Comparison of ENCODE assay signal across 2 cellular contexts in the genomic region with DNA sequence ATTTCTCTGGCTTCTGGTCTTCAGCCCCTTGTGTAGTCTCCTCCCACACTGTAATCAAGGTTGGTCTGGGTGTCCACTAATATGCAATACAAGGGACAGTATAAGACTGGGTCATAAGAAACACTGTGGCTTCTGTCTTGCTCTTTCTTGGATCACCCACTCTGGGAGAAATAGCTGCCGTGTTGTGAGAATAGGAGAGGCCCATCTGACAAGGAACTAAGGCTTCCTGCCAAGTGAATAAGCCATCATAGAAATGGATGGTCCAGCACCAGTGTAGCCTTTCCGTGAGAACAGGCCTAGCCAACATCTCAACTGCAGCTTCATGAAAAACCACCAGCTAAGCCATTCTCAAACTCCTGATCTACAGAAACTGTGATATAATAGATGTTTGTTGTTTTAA.
TF ChIP-seq lines count a peak whose summit lies in the region.

No MANE protein-coding gene starts in this region.

TF ChIP-seq in IMR-90, 13 proteins besides CTCF, POLR2A, EP300 and RAD21:
- no peak for TF ChIP-seq NFE2L2 (IDR thresholded peaks at IDR 0.05; ENCODE audit: low read depth, low read length)
- no peak for TF ChIP-seq FOS (IDR thresholded peaks at IDR 0.05; ENCODE audit: low read depth, low read length)
- TF ChIP-seq MAZ (IDR thresholded peaks at IDR 0.05; ENCODE audit: borderline replicate concordance, low read depth, low read length) = no peak
- TF ChIP-seq, protein P1, sequence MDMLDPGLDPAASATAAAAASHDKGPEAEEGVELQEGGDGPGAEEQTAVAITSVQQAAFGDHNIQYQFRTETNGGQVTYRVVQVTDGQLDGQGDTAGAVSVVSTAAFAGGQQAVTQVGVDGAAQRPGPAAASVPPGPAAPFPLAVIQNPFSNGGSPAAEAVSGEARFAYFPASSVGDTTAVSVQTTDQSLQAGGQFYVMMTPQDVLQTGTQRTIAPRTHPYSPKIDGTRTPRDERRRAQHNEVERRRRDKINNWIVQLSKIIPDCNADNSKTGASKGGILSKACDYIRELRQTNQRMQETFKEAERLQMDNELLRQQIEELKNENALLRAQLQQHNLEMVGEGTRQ (IDR thresholded peaks at IDR 0.05; ENCODE audit: low read depth, low read length) = no peak
- TF ChIP-seq RCOR1 (IDR thresholded peaks at IDR 0.05; ENCODE audit: insufficient replicate concordance, low read length) = no peak
- TF ChIP-seq CHD1 (IDR thresholded peaks at IDR 0.05; ENCODE audit: low read depth, low read length) = no peak
- no peak for TF ChIP-seq MAFK (IDR thresholded peaks at IDR 0.05; ENCODE audit: low read depth, low read length)
TF ChIP-seq in IMR-90: peak in this region for 0.

TF ChIP-seq in SK-N-SH, 30 proteins besides CTCF, POLR2A, EP300 and RAD21:
- TF ChIP-seq MXI1 (IDR thresholded peaks at IDR 0.05; ENCODE audit: low read depth, low read length) = no peak
- TF ChIP-seq, protein P2, sequence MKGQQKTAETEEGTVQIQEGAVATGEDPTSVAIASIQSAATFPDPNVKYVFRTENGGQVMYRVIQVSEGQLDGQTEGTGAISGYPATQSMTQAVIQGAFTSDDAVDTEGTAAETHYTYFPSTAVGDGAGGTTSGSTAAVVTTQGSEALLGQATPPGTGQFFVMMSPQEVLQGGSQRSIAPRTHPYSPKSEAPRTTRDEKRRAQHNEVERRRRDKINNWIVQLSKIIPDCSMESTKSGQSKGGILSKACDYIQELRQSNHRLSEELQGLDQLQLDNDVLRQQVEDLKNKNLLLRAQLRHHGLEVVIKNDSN (IDR thresholded peaks at IDR 0.05; ENCODE audit: borderline replicate concordance, low read depth) = no peak
- TF ChIP-seq EZH2phosphoT487 (IDR thresholded peaks at IDR 0.05; ENCODE audit: borderline replicate concordance, low read depth) = no peak
- TF ChIP-seq TAF1 (IDR thresholded peaks at IDR 0.05; ENCODE audit: borderline replicate concordance, low read depth, low read length) = no peak
- TF ChIP-seq, protein P3, sequence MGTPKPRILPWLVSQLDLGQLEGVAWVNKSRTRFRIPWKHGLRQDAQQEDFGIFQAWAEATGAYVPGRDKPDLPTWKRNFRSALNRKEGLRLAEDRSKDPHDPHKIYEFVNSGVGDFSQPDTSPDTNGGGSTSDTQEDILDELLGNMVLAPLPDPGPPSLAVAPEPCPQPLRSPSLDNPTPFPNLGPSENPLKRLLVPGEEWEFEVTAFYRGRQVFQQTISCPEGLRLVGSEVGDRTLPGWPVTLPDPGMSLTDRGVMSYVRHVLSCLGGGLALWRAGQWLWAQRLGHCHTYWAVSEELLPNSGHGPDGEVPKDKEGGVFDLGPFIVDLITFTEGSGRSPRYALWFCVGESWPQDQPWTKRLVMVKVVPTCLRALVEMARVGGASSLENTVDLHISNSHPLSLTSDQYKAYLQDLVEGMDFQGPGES (IDR thresholded peaks at IDR 0.05; ENCODE audit: low read depth, low read length) = no peak
- TF ChIP-seq CHD2 (IDR thresholded peaks at IDR 0.05; ENCODE audit: low read length, partially characterized antibody) = no peak
- TF ChIP-seq POLR2AphosphoS5 (IDR thresholded peaks at IDR 0.05; ENCODE audit: low read depth, low read length) = no peak
- TF ChIP-seq, protein P1 (IDR thresholded peaks at IDR 0.05; ENCODE audit: borderline replicate concordance, low read depth, low read length) = no peak
- TF ChIP-seq, protein P4, sequence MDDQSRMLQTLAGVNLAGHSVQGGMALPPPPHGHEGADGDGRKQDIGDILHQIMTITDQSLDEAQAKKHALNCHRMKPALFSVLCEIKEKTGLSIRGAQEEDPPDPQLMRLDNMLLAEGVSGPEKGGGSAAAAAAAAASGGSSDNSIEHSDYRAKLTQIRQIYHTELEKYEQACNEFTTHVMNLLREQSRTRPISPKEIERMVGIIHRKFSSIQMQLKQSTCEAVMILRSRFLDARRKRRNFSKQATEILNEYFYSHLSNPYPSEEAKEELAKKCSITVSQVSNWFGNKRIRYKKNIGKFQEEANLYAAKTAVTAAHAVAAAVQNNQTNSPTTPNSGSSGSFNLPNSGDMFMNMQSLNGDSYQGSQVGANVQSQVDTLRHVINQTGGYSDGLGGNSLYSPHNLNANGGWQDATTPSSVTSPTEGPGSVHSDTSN (IDR thresholded peaks at IDR 0.05) = no peak
- TF ChIP-seq, protein P5, sequence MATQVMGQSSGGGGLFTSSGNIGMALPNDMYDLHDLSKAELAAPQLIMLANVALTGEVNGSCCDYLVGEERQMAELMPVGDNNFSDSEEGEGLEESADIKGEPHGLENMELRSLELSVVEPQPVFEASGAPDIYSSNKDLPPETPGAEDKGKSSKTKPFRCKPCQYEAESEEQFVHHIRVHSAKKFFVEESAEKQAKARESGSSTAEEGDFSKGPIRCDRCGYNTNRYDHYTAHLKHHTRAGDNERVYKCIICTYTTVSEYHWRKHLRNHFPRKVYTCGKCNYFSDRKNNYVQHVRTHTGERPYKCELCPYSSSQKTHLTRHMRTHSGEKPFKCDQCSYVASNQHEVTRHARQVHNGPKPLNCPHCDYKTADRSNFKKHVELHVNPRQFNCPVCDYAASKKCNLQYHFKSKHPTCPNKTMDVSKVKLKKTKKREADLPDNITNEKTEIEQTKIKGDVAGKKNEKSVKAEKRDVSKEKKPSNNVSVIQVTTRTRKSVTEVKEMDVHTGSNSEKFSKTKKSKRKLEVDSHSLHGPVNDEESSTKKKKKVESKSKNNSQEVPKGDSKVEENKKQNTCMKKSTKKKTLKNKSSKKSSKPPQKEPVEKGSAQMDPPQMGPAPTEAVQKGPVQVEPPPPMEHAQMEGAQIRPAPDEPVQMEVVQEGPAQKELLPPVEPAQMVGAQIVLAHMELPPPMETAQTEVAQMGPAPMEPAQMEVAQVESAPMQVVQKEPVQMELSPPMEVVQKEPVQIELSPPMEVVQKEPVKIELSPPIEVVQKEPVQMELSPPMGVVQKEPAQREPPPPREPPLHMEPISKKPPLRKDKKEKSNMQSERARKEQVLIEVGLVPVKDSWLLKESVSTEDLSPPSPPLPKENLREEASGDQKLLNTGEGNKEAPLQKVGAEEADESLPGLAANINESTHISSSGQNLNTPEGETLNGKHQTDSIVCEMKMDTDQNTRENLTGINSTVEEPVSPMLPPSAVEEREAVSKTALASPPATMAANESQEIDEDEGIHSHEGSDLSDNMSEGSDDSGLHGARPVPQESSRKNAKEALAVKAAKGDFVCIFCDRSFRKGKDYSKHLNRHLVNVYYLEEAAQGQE (IDR thresholded peaks at IDR 0.05; ENCODE audit: low read depth, low read length) = no peak
- no peak for TF ChIP-seq NRF1 (IDR thresholded peaks at IDR 0.05; ENCODE audit: low read depth, low read length)
- TF ChIP-seq TEAD4 (IDR thresholded peaks at IDR 0.05; ENCODE audit: borderline replicate concordance, insufficient read depth) = no peak
